ENCODE assay signal across 28 cellular contexts in the genomic region with DNA sequence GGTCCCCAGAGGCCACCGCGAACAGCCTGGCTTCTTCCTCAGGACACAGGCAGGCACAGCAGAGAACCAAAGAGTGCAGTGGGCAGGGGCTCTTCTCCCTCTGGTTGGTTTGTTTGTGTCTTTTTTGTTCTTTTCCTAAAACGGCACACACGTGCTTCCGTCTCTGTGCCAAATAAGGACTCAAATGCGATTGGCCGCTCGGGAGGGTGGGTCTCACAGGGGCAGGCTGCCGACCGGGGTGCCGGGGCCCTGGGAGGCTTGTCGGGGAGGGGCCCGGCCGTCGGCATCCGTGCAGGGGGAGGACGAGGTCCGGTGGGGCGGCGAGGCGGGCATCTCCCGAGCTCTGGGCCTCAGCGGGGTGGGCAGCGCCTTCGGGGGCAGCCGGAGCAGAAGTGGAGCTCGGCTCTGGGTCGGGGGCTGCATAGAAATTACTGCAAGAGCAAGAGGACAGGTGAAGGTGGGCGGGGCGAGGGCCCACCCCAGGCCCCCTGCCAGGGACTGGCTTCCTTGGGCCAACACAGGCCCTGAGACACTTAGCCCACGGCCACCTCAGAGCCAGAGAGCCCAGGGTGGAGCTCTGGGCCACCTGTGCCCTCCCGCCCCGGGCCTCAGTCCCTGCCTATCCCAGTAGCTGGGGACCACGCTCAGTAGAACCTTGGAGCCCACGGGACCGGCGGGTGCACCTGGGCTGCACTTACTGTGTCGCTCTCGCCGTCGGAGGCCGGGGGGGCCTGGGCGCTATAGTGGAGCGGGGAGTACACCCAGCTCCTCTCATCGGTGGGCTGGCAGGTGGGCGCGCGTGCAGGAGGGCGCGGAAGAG. TPM values are rescaled to one million over a fixed set of nuclear protein-coding genes. Genes with fewer than 3 reads are reported as not detected.
DNase-seq lines count a peak whose midpoint lies in the region; TF ChIP-seq lines count a peak whose summit lies in the region.
"Had no signal": no experiment of that assay in that cellular context is flagged by ENCODE, and none has a peak within 500 bp of the region (broad histone marks: within the 10 kb centered on the region; RNA-seq: fewer than 3 reads in every experiment).

No MANE protein-coding gene starts in this region.

- no peak overlapping the region for H3K27ac Mint-ChIP-seq in activated T-helper 2 cell treated with anti-CD3 and anti-CD28 coated beads, Interferon-gamma antibody, Interleukin-2, Interleukin-4, amounts not matched to agents 10 μg/mL and 5 μg/mL and 100 μg/mL, durations not matched to agents 14 hours and 24 hours and 36 hours
- no peak overlapping the region for H3K27ac Mint-ChIP-seq in nephron progenitor cell
- H3K27ac Mint-ChIP-seq: activated B cell treated with CpG ODN at 0.5 μM for 24 hours; activated CD4-positive, alpha-beta T cell treated with anti-CD3 and anti-CD28 coated beads, Interleukin-2, amount 10 ng/mL, durations not matched to agents 7 days and 5 days; activated naive CD8-positive, alpha-beta T cell treated with anti-CD3 and anti-CD28 coated beads, Interleukin-2, amount 10 ng/mL, durations not matched to agents 7 days and 5 days; mesothelial cell of epicardium; naive B cell; stimulated activated naive CD8-positive, alpha-beta T cell treated with anti-CD3 and anti-CD28 coated beads, Interleukin-15, Interleukin-2, amounts not matched to agents 100 ng/mL and 50 ng/mL, for 24 hours; T-helper 1 cell treated with Interleukin-12 subunit alpha and Interleukin-12 subunit beta and Interleukin-4 antibody, amounts not matched to agents 30 μg/mL and 1 μg/mL, for 36 hours had no signal

- no peaks in the 10 kb centered on the region for H3K27me3 ChIP-seq in esophagus muscularis mucosa
- H3K27me3 ChIP-seq: BLaER1 treated with 17β-estradiol and CSF1 and Interleukin-3, amounts not matched to agents 10 nM and 100 nM; tibial nerve had no signal

- H3K9me3 ChIP-seq in esophagus muscularis mucosa (no peaks in the 10 kb centered on the region), OCI-LY7 (ENCODE audit: low read length) (no peaks in the 10 kb centered on the region)
- H3K9me3 ChIP-seq: BLaER1 treated with 17β-estradiol and CSF1 and Interleukin-3, amounts not matched to agents 10 nM and 100 nM; tibial nerve had no signal

- no peaks in the 10 kb centered on the region for H3K79me2 ChIP-seq in OCI-LY7 (ENCODE audit: insufficient read depth, low read depth, low read length)

- H2AFZ ChIP-seq in OCI-LY7 (ENCODE audit: low read length) = no peak overlapping the region
- H2AFZ ChIP-seq: PC-9 had no signal

- no peak for TF ChIP-seq EP300 in esophagus muscularis mucosa (IDR thresholded peaks at IDR 0.05)

- H3K4me3 ChIP-seq in esophagus muscularis mucosa = no peak overlapping the region
- H3K4me3 ChIP-seq in OCI-LY7 (ENCODE audit: low read depth, low read length, poor library complexity, severe bottlenecking) = no peak overlapping the region
- H3K4me3 ChIP-seq: BLaER1 treated with 17β-estradiol and CSF1 and Interleukin-3, amounts not matched to agents 10 nM and 100 nM; PC-9; tibial nerve had no signal

- no peak for TF ChIP-seq POLR2A in esophagus muscularis mucosa (IDR thresholded peaks at IDR 0.05; ENCODE audit: low read depth)

- no peaks in the 10 kb centered on the region for H3K27me3 Mint-ChIP-seq in activated T-helper 2 cell treated with anti-CD3 and anti-CD28 coated beads, Interferon-gamma antibody, Interleukin-2, Interleukin-4, amounts not matched to agents 10 μg/mL and 5 μg/mL and 100 μg/mL, durations not matched to agents 14 hours and 24 hours and 36 hours (ENCODE audit: low read depth)
- H3K27me3 Mint-ChIP-seq in nephron progenitor cell (ENCODE audit: low read depth, poor library complexity) = no peaks in the 10 kb centered on the region
- H3K27me3 Mint-ChIP-seq: activated B cell treated with CpG ODN at 0.5 μM for 24 hours; activated CD4-positive, alpha-beta T cell treated with anti-CD3 and anti-CD28 coated beads, Interleukin-2, amount 10 ng/mL, durations not matched to agents 7 days and 5 days; activated naive CD8-positive, alpha-beta T cell treated with anti-CD3 and anti-CD28 coated beads, Interleukin-2, amount 10 ng/mL, durations not matched to agents 7 days and 5 days; naive B cell; stimulated activated naive CD8-positive, alpha-beta T cell treated with anti-CD3 and anti-CD28 coated beads, Interleukin-15, Interleukin-2, amounts not matched to agents 100 ng/mL and 50 ng/mL, for 24 hours had no signal

- H3K27ac ChIP-seq in caudate nucleus (ENCODE audit: low read depth, low read length) (peak overlapping the region; percentile 91), esophagus muscularis mucosa (replicated peaks in 1 of 4) (peak overlapping the region; percentile 40 to 69 (median 50)), temporal lobe (ENCODE audit: low read depth, low read length) (peak overlapping the region; percentile 85), OCI-LY7 (ENCODE audit: low read depth, low read length, poor library complexity, severe bottlenecking) (no peak overlapping the region)
- H3K27ac ChIP-seq: BLaER1 treated with 17β-estradiol and CSF1 and Interleukin-3, amounts not matched to agents 10 nM and 100 nM; PC-9 had no signal

- no peak overlapping the region for H3K4me2 ChIP-seq in OCI-LY7 (ENCODE audit: low read length)
- H3K4me2 ChIP-seq: BLaER1 treated with 17β-estradiol and CSF1 and Interleukin-3, amounts not matched to agents 10 nM and 100 nM; PC-9 had no signal

- 86% methylated on average over 32 of the region's 50 CpGs for WGBS in esophagus muscularis mucosa

- TF ChIP-seq CTCF in esophagus muscularis mucosa (IDR thresholded peaks at IDR 0.05) (no peak), nephron progenitor cell (IDR thresholded peaks at IDR 0.05) (no peak), OCI-LY7 (conservative IDR thresholded peaks at IDR 0.05; ENCODE audit: low read length) (no peak)

- no peaks in the 10 kb centered on the region for H4K20me1 ChIP-seq in OCI-LY7 (ENCODE audit: insufficient read depth, low read length)

- no peaks in the 10 kb centered on the region for H3K36me3 Mint-ChIP-seq in activated T-helper 2 cell treated with anti-CD3 and anti-CD28 coated beads, Interferon-gamma antibody, Interleukin-2, Interleukin-4, amounts not matched to agents 10 μg/mL and 5 μg/mL and 100 μg/mL, durations not matched to agents 14 hours and 24 hours and 36 hours (ENCODE audit: low read depth)
- H3K36me3 Mint-ChIP-seq in nephron progenitor cell (ENCODE audit: low read depth) = peaks cover 9% of the 10 kb centered on the region
- H3K36me3 Mint-ChIP-seq: activated naive CD8-positive, alpha-beta T cell treated with anti-CD3 and anti-CD28 coated beads, Interleukin-2, amount 10 ng/mL, durations not matched to agents 7 days and 5 days; naive B cell had no signal

- CTCF ChIA-PET in OCI-LY7 (lab: Charles Lee; ENCODE audit: unreplicated experiment) = interaction anchor here (1.0 kb wide), 1 partner anchor 57 kb away, joined by 3 read pairs; no protein-coding TSS in a partner anchor

- H3K9me2 ChIP-seq in OCI-LY7 (ENCODE audit: insufficient read depth, low read length) = no peaks in the 10 kb centered on the region

- H3K9me3 Mint-ChIP-seq in activated T-helper 2 cell treated with anti-CD3 and anti-CD28 coated beads, Interferon-gamma antibody, Interleukin-2, Interleukin-4, amounts not matched to agents 10 μg/mL and 5 μg/mL and 100 μg/mL, durations not matched to agents 14 hours and 24 hours and 36 hours = no peaks in the 10 kb centered on the region
- H3K9me3 Mint-ChIP-seq in nephron progenitor cell = no peaks in the 10 kb centered on the region
- H3K9me3 Mint-ChIP-seq: activated B cell treated with CpG ODN at 0.5 μM for 24 hours; activated CD4-positive, alpha-beta T cell treated with anti-CD3 and anti-CD28 coated beads, Interleukin-2, amount 10 ng/mL, durations not matched to agents 7 days and 5 days; activated naive CD8-positive, alpha-beta T cell treated with anti-CD3 and anti-CD28 coated beads, Interleukin-2, amount 10 ng/mL, durations not matched to agents 7 days and 5 days; mesothelial cell of epicardium; naive B cell; stimulated activated naive CD8-positive, alpha-beta T cell treated with anti-CD3 and anti-CD28 coated beads, Interleukin-15, Interleukin-2, amounts not matched to agents 100 ng/mL and 50 ng/mL, for 24 hours; T-helper 1 cell treated with Interleukin-12 subunit alpha and Interleukin-12 subunit beta and Interleukin-4 antibody, amounts not matched to agents 30 μg/mL and 1 μg/mL, for 36 hours had no signal

- intact Hi-C loops in esophagus muscularis mucosa (cut with DNase I) (no loop called here), OCI-LY7 (cut with micrococcal nuclease; ENCODE audit: unreplicated experiment) (no loop called here)
- intact Hi-C loops in activated T-helper 2 cell treated with anti-CD3 and anti-CD28 coated beads, Interferon-gamma antibody, Interleukin-2, Interleukin-4, amounts not matched to agents 10 μg/mL and 5 μg/mL and 100 μg/mL, durations not matched to agents 14 hours and 24 hours and 36 hours (cut with micrococcal nuclease) = no loop called here

- POLR2A ChIA-PET in OCI-LY7 (lab: Charles Lee) = no interaction called here

- H3K4me1 ChIP-seq in esophagus muscularis mucosa (peaks cover 0 to 13% (median 4%) of the 10 kb centered on the region in 4 donors), OCI-LY7 (ENCODE audit: insufficient read depth, low read length, poor library complexity, severe bottlenecking) (no peaks in the 10 kb centered on the region)
- H3K4me1 ChIP-seq: tibial nerve had no signal

- BruUV-seq in OCI-LY7 (replicated peaks; lab: Mats Ljungman, UMichigan) = no TSS peak

- no peaks in the 10 kb centered on the region for H3K4me1 Mint-ChIP-seq in activated T-helper 2 cell treated with anti-CD3 and anti-CD28 coated beads, Interferon-gamma antibody, Interleukin-2, Interleukin-4, amounts not matched to agents 10 μg/mL and 5 μg/mL and 100 μg/mL, durations not matched to agents 14 hours and 24 hours and 36 hours (ENCODE audit: low read depth)
- no peaks in the 10 kb centered on the region for H3K4me1 Mint-ChIP-seq in nephron progenitor cell
- H3K4me1 Mint-ChIP-seq: activated B cell treated with CpG ODN at 0.5 μM for 24 hours; activated CD4-positive, alpha-beta T cell treated with anti-CD3 and anti-CD28 coated beads, Interleukin-2, amount 10 ng/mL, durations not matched to agents 7 days and 5 days; activated naive CD8-positive, alpha-beta T cell treated with anti-CD3 and anti-CD28 coated beads, Interleukin-2, amount 10 ng/mL, durations not matched to agents 7 days and 5 days; mesothelial cell of epicardium had no signal

- no peak overlapping the region for H3K4me3 Mint-ChIP-seq in activated T-helper 2 cell treated with anti-CD3 and anti-CD28 coated beads, Interferon-gamma antibody, Interleukin-2, Interleukin-4, amounts not matched to agents 10 μg/mL and 5 μg/mL and 100 μg/mL, durations not matched to agents 14 hours and 24 hours and 36 hours (ENCODE audit: low read depth)
- no peak overlapping the region for H3K4me3 Mint-ChIP-seq in nephron progenitor cell
- H3K4me3 Mint-ChIP-seq: activated B cell treated with CpG ODN at 0.5 μM for 24 hours; activated CD4-positive, alpha-beta T cell treated with anti-CD3 and anti-CD28 coated beads, Interleukin-2, amount 10 ng/mL, durations not matched to agents 7 days and 5 days; activated naive CD8-positive, alpha-beta T cell treated with anti-CD3 and anti-CD28 coated beads, Interleukin-2, amount 10 ng/mL, durations not matched to agents 7 days and 5 days; mesothelial cell of epicardium; stimulated activated naive CD8-positive, alpha-beta T cell treated with anti-CD3 and anti-CD28 coated beads, Interleukin-15, Interleukin-2, amounts not matched to agents 100 ng/mL and 50 ng/mL, for 24 hours; T-helper 1 cell treated with Interleukin-12 subunit alpha and Interleukin-12 subunit beta and Interleukin-4 antibody, amounts not matched to agents 30 μg/mL and 1 μg/mL, for 36 hours had no signal

- H3K36me3 ChIP-seq in esophagus muscularis mucosa = peaks cover 36 to 77% (median 71%) of the 10 kb centered on the region in 4 donors
- no peaks in the 10 kb centered on the region for H3K36me3 ChIP-seq in OCI-LY7 (ENCODE audit: insufficient read depth, low read length)

- DNase-seq in caudate nucleus (lab: John Stamatoyannopoulos, UW) = peak in 27 of 61 donors; percentile 2 to 73 (median 21)
- DNase-seq in esophagus muscularis mucosa (ENCODE audit: extremely low spot score) = no peak
- peak in 32 of 56 donors; percentile 5 to 68 (median 28) for DNase-seq in nucleus accumbens (lab: John Stamatoyannopoulos, UW)
- DNase-seq in activated T-helper 2 cell treated with anti-CD3 and anti-CD28 coated beads, Interferon-gamma antibody, Interleukin-2, Interleukin-4, amounts not matched to agents 10 μg/mL and 5 μg/mL and 100 μg/mL, durations not matched to agents 14 hours and 24 hours and 36 hours (ENCODE audit: low spot score) = no peak
- no peak for DNase-seq in nephron progenitor cell
- no peak for DNase-seq in OCI-LY7 (ENCODE audit: low spot score)
- DNase-seq: activated B cell treated with CpG ODN at 0.5 μM for 24 hours; activated CD4-positive, alpha-beta T cell treated with anti-CD3 and anti-CD28 coated beads, Interleukin-2, amount 10 ng/mL, durations not matched to agents 7 days and 5 days; activated effector memory CD4-positive, alpha-beta T cell treated with Interleukin-2 at 50 U/mL for 16 hours; activated naive CD8-positive, alpha-beta T cell treated with anti-CD3 and anti-CD28 coated beads, Interleukin-2, amount 10 ng/mL, durations not matched to agents 7 days and 5 days; EL; glutamatergic neuron; MM.1S; naive B cell; NCI-H1105 treated with DMSO at 0.1 percent for 48 hours; NCI-H2029 treated with DMSO at 0.1 percent for 48 hours; NCI-H2227 treated with DMSO at 0.1 percent for 48 hours; NCI-H526; NK-92 treated with Interleukin-12 subunit alpha and Interleukin-12 subunit beta, amount 100 ng/mL, for 24 hours; PC-9 had no signal

RNA-seq across cellular contexts. Expression of a gene that starts 6.4 kb away (rescaled TPM):
- 10 to 100 TPM; 28.7 to 45.0 (median 34.2) TPM for total RNA-seq in esophagus muscularis mucosa
- 16.2 TPM for total RNA-seq in temporal lobe
- 32.8 and 36.2 TPM in 2 replicates for total RNA-seq in activated T-helper 2 cell treated with anti-CD3 and anti-CD28 coated beads, Interferon-gamma antibody, Interleukin-2, Interleukin-4, amounts not matched to agents 10 μg/mL and 5 μg/mL and 100 μg/mL, durations not matched to agents 14 hours and 24 hours and 36 hours
- 35.9 and 38.6 TPM in 2 replicates for total RNA-seq in OCI-LY7 (2014; rRNA removed; shearing (Covaris generic))
- total RNA-seq in OCI-LY7 (2022) = 33.0 and 34.2 TPM in 2 replicates

RNA-seq across cellular contexts. Expression of a gene that starts 26.3 kb away (rescaled TPM):
- total RNA-seq in esophagus muscularis mucosa = 10 to 100 TPM in 1 of 4 donors, 1 to 10 TPM in 3; 4.8 to 17.2 (median 7.7) TPM
- total RNA-seq in temporal lobe = 0.25 TPM
- total RNA-seq in activated T-helper 2 cell treated with anti-CD3 and anti-CD28 coated beads, Interferon-gamma antibody, Interleukin-2, Interleukin-4, amounts not matched to agents 10 μg/mL and 5 μg/mL and 100 μg/mL, durations not matched to agents 14 hours and 24 hours and 36 hours = 0.09 and 0.14 TPM in 2 replicates
- not detected in 2 replicates for total RNA-seq in OCI-LY7 (2014; rRNA removed; shearing (Covaris generic))
- total RNA-seq in OCI-LY7 (2022) = not detected in 2 replicates
- total RNA-seq: PC-9 had no signal

RNA-seq across cellular contexts. Expression of a gene that starts 47.7 kb away (rescaled TPM):
- total RNA-seq in esophagus muscularis mucosa = 10 to 100 TPM in 1 of 4 donors, 1 to 10 TPM in 3; 4.1 to 17.5 (median 4.9) TPM
- 0.25 TPM for total RNA-seq in temporal lobe
- 0.16 and 0.32 TPM in 2 replicates for total RNA-seq in activated T-helper 2 cell treated with anti-CD3 and anti-CD28 coated beads, Interferon-gamma antibody, Interleukin-2, Interleukin-4, amounts not matched to agents 10 μg/mL and 5 μg/mL and 100 μg/mL, durations not matched to agents 14 hours and 24 hours and 36 hours
- total RNA-seq in OCI-LY7 (2014; rRNA removed; shearing (Covaris generic)) = not detected in 2 replicates
- total RNA-seq in OCI-LY7 (2022) = not detected in 2 replicates
- total RNA-seq: PC-9, renal cortical epithelial cell, skeletal muscle tissue had no signal

Comparison
In these comparisons a context has a peak if more than half of its experiments do, and no peak if none do; other contexts are left out.
1. DNase-seq: peak in nucleus accumbens (32 of 56); none in esophagus muscularis mucosa (single experiment), activated T-helper 2 cell treated with anti-CD3 and anti-CD28 coated beads, Interferon-gamma antibody, Interleukin-2, Interleukin-4, amounts not matched to agents 10 μg/mL and 5 μg/mL and 100 μg/mL, durations not matched to agents 14 hours and 24 hours and 36 hours (single experiment), nephron progenitor cell (single experiment) and OCI-LY7 (single experiment).